ENCODE assay signal across 9 cellular contexts in the genomic region with DNA sequence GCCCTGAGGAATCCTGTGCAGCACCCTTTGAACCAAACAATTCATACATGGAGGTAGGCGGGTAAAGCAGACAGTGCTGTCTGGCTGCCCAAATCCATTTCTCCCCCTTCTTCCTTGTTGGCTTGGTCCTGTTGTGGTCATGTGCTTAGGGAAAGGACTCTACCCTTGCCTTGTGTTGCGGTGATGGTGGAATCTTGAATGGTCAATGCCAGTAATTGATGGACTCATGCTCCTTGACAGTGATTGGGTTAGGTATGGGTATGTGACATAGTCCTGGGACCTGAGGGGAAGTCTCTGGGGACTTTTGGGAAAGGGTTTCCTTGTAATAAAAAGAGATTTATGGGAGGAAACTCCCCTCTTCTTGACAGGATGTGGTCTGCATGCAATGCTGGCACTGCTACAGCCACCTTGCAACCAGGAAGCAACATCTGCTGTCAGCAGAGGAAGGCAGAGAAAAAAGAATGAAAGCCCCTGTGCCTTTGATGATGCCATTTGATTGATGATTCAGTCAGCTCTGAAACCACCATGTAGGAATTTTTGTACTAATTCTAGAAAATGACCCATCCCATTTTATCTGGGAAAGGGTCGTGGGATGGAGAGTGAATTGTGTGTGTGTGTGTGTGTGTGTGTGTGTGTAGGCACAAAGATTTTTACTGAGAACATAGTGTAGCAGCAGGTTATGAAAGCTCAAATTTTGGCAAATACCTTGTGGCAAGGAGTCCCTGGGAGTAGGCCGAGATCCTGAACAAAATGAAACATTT. TPM values are rescaled to one million over a fixed set of nuclear protein-coding genes. Genes with fewer than 3 reads are reported as not detected.
A peak's percentile ranks its signal among the peaks of the same experiment; 100 is the strongest.
DNase-seq lines count a peak whose midpoint lies in the region; ATAC-seq and TF ChIP-seq lines count a peak whose summit lies in the region.
"Had no signal": no experiment of that assay in that cellular context is flagged by ENCODE, and none has a peak within 500 bp of the region (broad histone marks: within the 10 kb centered on the region; RNA-seq: fewer than 3 reads in every experiment).

No MANE protein-coding gene starts in this region.

- H3K27ac ChIP-seq in ascending aorta (no peak overlapping the region), RWPE1 (no peak overlapping the region)

- no peaks in the 10 kb centered on the region for H3K36me3 ChIP-seq in GM06990 (ENCODE audit: control insufficient read depth, insufficient read depth, low read length)
- no peaks in the 10 kb centered on the region for H3K36me3 ChIP-seq in ascending aorta

- H3K27me3 ChIP-seq in GM06990 (replicated peaks; ENCODE audit: control insufficient read depth, insufficient read depth, low read length) (no peaks in the 10 kb centered on the region), ascending aorta (no peaks in the 10 kb centered on the region)

- H3K27me3 Mint-ChIP-seq in activated CD4-positive, alpha-beta memory T cell treated with anti-CD3 and anti-CD28 coated beads for 36 hours, result no peaks in the 10 kb centered on the region
- H3K27me3 Mint-ChIP-seq in memory B cell, result no peaks in the 10 kb centered on the region

- peak; percentile 62 for ATAC-seq in memory B cell (ENCODE audit: low read depth)

- H3K4me3 Mint-ChIP-seq in activated CD4-positive, alpha-beta memory T cell treated with anti-CD3 and anti-CD28 coated beads for 36 hours, result peak overlapping the region; percentile 93
- H3K4me3 Mint-ChIP-seq in memory B cell, result peak overlapping the region; percentile 55
- H3K4me3 Mint-ChIP-seq: neural crest cell had no signal

- no peak for TF ChIP-seq CTCF in GM06990 (IDR thresholded peaks at IDR 0.05; ENCODE audit: insufficient read depth, low read length, poor library complexity, severe bottlenecking)
- no peak for TF ChIP-seq CTCF in ascending aorta (IDR thresholded peaks at IDR 0.05)
- TF ChIP-seq CTCF in RWPE1 (conservative IDR thresholded peaks at IDR 0.05; ENCODE audit: low read depth), result no peak

- POLR2A ChIA-PET in activated CD4-positive, alpha-beta memory T cell treated with anti-CD3 and anti-CD28 coated beads for 36 hours (lab: Charles Lee), result interaction anchor here (0.6 to 7.1 kb wide), 5 partner anchors 11 to 210 kb away, joined by 6 to 202 read pairs (median 26); a partner anchor contains a TSS
- POLR2A ChIA-PET in RWPE1 (lab: Yijun Ruan, JAX; ENCODE audit: low non-redundant PET), result no interaction called here

- DNase-seq in GM06990 (ENCODE audit: extremely low read depth, insufficient read length) (peak; percentile 54), HK-2 (ENCODE audit: unreplicated experiment) (peak; percentile 18), memory B cell (ENCODE audit: low spot score in 2 of 2) (peak in 1 of 2 donors; percentile 21), ascending aorta (ENCODE audit: low spot score in 2 of 2) (no peak), RWPE1 (ENCODE audit: low spot score) (no peak), amniotic stem cell (lab: John Stamatoyannopoulos, UW) (no peak), NCI-H146 (lab: John Stamatoyannopoulos, UW) (no peak)
- DNase-seq in activated CD4-positive, alpha-beta memory T cell treated with anti-CD3 and anti-CD28 coated beads for 36 hours, result peak; percentile 78

- peak overlapping the region; percentile 100 for H3K27ac Mint-ChIP-seq in activated CD4-positive, alpha-beta memory T cell treated with anti-CD3 and anti-CD28 coated beads for 36 hours
- H3K27ac Mint-ChIP-seq in memory B cell, result peak overlapping the region; percentile 98

- H3K4me3 ChIP-seq in GM06990 (replicated peaks; ENCODE audit: low read depth, low read length), result peak overlapping the region; percentile 48
- H3K4me3 ChIP-seq in ascending aorta, result no peak overlapping the region

- intact Hi-C loops in activated CD4-positive, alpha-beta memory T cell treated with anti-CD3 and anti-CD28 coated beads for 36 hours (cut with micrococcal nuclease), result loop anchor here (1.0 to 5.0 kb wide), 5 partner anchors 11 to 921 kb away; no protein-coding TSS in a partner anchor
- intact Hi-C loops in ascending aorta (cut with DNase I), result no loop called here

- no peaks in the 10 kb centered on the region for H3K9me3 ChIP-seq in ascending aorta

- CTCF ChIA-PET in activated CD4-positive, alpha-beta memory T cell treated with anti-CD3 and anti-CD28 coated beads for 36 hours (lab: Charles Lee), result interaction anchor here (1.1 to 2.1 kb wide), 4 partner anchors 15 to 32 kb away, joined by 3 to 8 read pairs (median 4); a partner anchor contains a TSS
- CTCF ChIA-PET in RWPE1 (lab: Yijun Ruan, JAX), result no interaction called here

- no peaks in the 10 kb centered on the region for H3K4me1 ChIP-seq in ascending aorta

- H3K9me3 Mint-ChIP-seq in activated CD4-positive, alpha-beta memory T cell treated with anti-CD3 and anti-CD28 coated beads for 36 hours, result no peaks in the 10 kb centered on the region
- no peaks in the 10 kb centered on the region for H3K9me3 Mint-ChIP-seq in memory B cell
- H3K9me3 Mint-ChIP-seq: neural crest cell had no signal

- H3K4me1 Mint-ChIP-seq in activated CD4-positive, alpha-beta memory T cell treated with anti-CD3 and anti-CD28 coated beads for 36 hours (ENCODE audit: low read depth), result peaks cover 34% of the 10 kb centered on the region
- peaks cover 28% of the 10 kb centered on the region for H3K4me1 Mint-ChIP-seq in memory B cell
- H3K4me1 Mint-ChIP-seq: neural crest cell had no signal

- peaks cover 29% of the 10 kb centered on the region for H3K36me3 Mint-ChIP-seq in activated CD4-positive, alpha-beta memory T cell treated with anti-CD3 and anti-CD28 coated beads for 36 hours
- no peaks in the 10 kb centered on the region for H3K36me3 Mint-ChIP-seq in memory B cell

RNA-seq across cellular contexts. Expression of a gene that starts 30.0 kb away (rescaled TPM):
- total RNA-seq in activated CD4-positive, alpha-beta memory T cell treated with anti-CD3 and anti-CD28 coated beads for 36 hours, result 100 to 1,000 TPM; 544 to 560 TPM
- 135 TPM for total RNA-seq in ascending aorta

Comparison
In these comparisons a context has a peak if more than half of its experiments do, and no peak if none do; other contexts are left out.
1. DNase-seq: peak in GM06990 (single experiment), HK-2 (single experiment) and activated CD4-positive, alpha-beta memory T cell treated with anti-CD3 and anti-CD28 coated beads for 36 hours (single experiment); none in ascending aorta (0 of 2), RWPE1 (single experiment), amniotic stem cell (single experiment) and NCI-H146 (single experiment).